In the genomic region with DNA sequence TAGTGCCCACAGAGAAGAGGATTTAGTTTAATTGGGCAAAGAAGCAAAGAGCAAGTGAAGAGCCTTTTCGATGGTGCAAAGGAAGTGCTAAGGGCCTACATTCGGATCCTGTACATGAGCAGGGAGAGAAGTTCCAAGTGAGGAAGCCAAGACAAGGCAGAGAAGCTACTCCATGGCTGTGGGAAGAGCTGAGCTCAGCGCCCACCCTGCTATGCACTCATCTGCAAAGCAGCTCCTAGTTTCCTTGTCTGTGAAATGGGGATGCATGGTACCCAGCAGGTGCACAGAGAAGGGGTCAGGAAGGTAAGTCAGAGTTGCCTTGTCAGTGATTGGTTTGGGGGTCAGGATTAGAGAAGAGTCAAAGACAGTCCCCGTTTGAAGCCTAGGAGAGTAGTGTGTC, we compare ENCODE assay signal across 19 cellular contexts.
DNase-seq lines count a peak whose midpoint lies in the region; ATAC-seq, FAIRE-seq and TF ChIP-seq lines count a peak whose summit lies in the region.
"Had no signal": no experiment of that assay in that cellular context is flagged by ENCODE, and none has a peak within 500 bp of the region (broad histone marks: within the 10 kb centered on the region; RNA-seq: fewer than 3 reads in every experiment).

No MANE protein-coding gene starts in this region.

- H3K4me2 ChIP-seq in A549, result no peak overlapping the region
- H3K4me2 ChIP-seq in GM12878 (ENCODE audit: control insufficient read depth, insufficient read depth), result no peak overlapping the region

- no peaks in the 10 kb centered on the region for H3K9me3 ChIP-seq in A549
- no peaks in the 10 kb centered on the region for H3K9me3 ChIP-seq in GM12878 (replicated peaks; ENCODE audit: control insufficient read depth, insufficient read depth, low read length)
- no peaks in the 10 kb centered on the region for H3K9me3 ChIP-seq in esophagus muscularis mucosa
- no peaks in the 10 kb centered on the region for H3K9me3 ChIP-seq in Caco-2

- H3K4me3 Mint-ChIP-seq in Caco-2 (ENCODE audit: unreplicated experiment), result no peak overlapping the region
- H3K4me3 Mint-ChIP-seq: CD4-positive, alpha-beta memory T cell had no signal

- H3K79me2 ChIP-seq in GM12878 (ENCODE audit: control insufficient read depth, insufficient read depth, low read length), result no peaks in the 10 kb centered on the region

- H3K4me1 ChIP-seq in A549 (no peaks in the 10 kb centered on the region), GM12878 (ENCODE audit: control insufficient read depth, insufficient read depth, low read length) (no peaks in the 10 kb centered on the region), esophagus muscularis mucosa (no peaks in the 10 kb centered on the region), Caco-2 (no peaks in the 10 kb centered on the region)

- BruUV-seq in GM12878 (replicated peaks; lab: Mats Ljungman, UMichigan) (no TSS peak), Caco-2 (replicated peaks; lab: Mats Ljungman, UMichigan) (no TSS peak)

- in situ Hi-C loops in GM12878 (cut with MboI), result no loop called here

- no peaks in the 10 kb centered on the region for H4K20me1 ChIP-seq in GM12878 (ENCODE audit: control insufficient read depth, insufficient read depth)

- SMC1A ChIA-PET in GM12878 (lab: Charles Lee; ENCODE audit: uncharacterized antibody, unreplicated experiment), result no interaction called here

- TF ChIP-seq CTCF in A549 (IDR thresholded peaks at IDR 0.05) (no peak), GM12878 (IDR thresholded peaks at IDR 0.05 in 2 of 3, conservative IDR thresholded peaks at IDR 0.05 in 1 of 3; ENCODE audit: control insufficient read depth in 2 of 3, extremely low read depth in 1 of 3, insufficient read depth in 1 of 3, low read depth in 3 of 3, low read length in 3 of 3) (no peak), esophagus muscularis mucosa (IDR thresholded peaks at IDR 0.05) (no peak), Caco-2 (IDR thresholded peaks at IDR 0.05; ENCODE audit: insufficient read depth in 1 of 2, low read depth in 1 of 2, low read length in 1 of 2, severe bottlenecking in 1 of 2, unreplicated experiment in 1 of 2) (no peak)

- intact Hi-C loops in GM12878 (cut with micrococcal nuclease; ENCODE audit: unreplicated experiment), result no loop called here
- intact Hi-C loops in esophagus muscularis mucosa (cut with DNase I), result no loop called here
- intact Hi-C loops in Caco-2 (cut with micrococcal nuclease; ENCODE audit: unreplicated experiment), result no loop called here

- WGBS in A549 (ENCODE audit: missing lambda C conversion rate), result 91% methylated on average over 4 of the region's 4 CpGs
- 74% methylated on average over 4 of the region's 4 CpGs for WGBS in GM12878 (ENCODE audit: insufficient coverage, insufficient replicate concordance, low lambda C conversion rate, missing lambda C conversion rate)
- 94% methylated on average over 4 of the region's 4 CpGs for WGBS in esophagus muscularis mucosa

- TF ChIP-seq RAD21 in A549 (conservative IDR thresholded peaks at IDR 0.05 in 1 of 2, IDR thresholded peaks at IDR 0.05 in 1 of 2) (no peak), GM12878 (IDR thresholded peaks at IDR 0.05; ENCODE audit: insufficient read depth, low read depth, low read length) (no peak)

- no peaks in the 10 kb centered on the region for H3K36me3 Mint-ChIP-seq in Caco-2 (ENCODE audit: insufficient read depth, unreplicated experiment)

- no peak for FAIRE-seq in A549 (lab: Jason Lieb, UNC)
- no peak for FAIRE-seq in GM12878 (lab: Jason Lieb, UNC)
- FAIRE-seq: G401.6, GM19239, H1 had no signal

- no peaks in the 10 kb centered on the region for H3K9me3 Mint-ChIP-seq in Caco-2 (ENCODE audit: unreplicated experiment)
- H3K9me3 Mint-ChIP-seq: CD4-positive, alpha-beta memory T cell had no signal

- H3K27me3 ChIP-seq in GM12878 (replicated peaks in 1 of 2; ENCODE audit: control insufficient read depth in 2 of 2, insufficient read depth in 2 of 2, low read length in 1 of 2) (no peaks in the 10 kb centered on the region), esophagus muscularis mucosa (no peaks in the 10 kb centered on the region), Caco-2 (replicated peaks; ENCODE audit: control insufficient read depth, insufficient read depth, low read length) (no peaks in the 10 kb centered on the region)

- CTCF ChIA-PET in A549 (lab: Yijun Ruan, JAX) (interaction anchor here (1.1 to 1.2 kb wide), 2 partner anchors 153 to 520 kb away, joined by 3 to 4 read pairs; no protein-coding TSS in a partner anchor), GM12878 (lab: Yijun Ruan, JAX) (no interaction called here), Caco-2 (lab: Charles Lee) (no interaction called here)

- H3K27ac ChIP-seq in A549, result no peak overlapping the region
- no peak overlapping the region for H3K27ac ChIP-seq in GM12878 (ENCODE audit: control insufficient read depth, insufficient read depth)
- no peak overlapping the region for H3K27ac ChIP-seq in esophagus muscularis mucosa (replicated peaks in 1 of 4)
- H3K27ac ChIP-seq in substantia nigra (ENCODE audit: low read depth, low read length, poor library complexity, severe bottlenecking), result peak overlapping the region; percentile 72
- H3K27ac ChIP-seq: GM23248 had no signal

- POLR2A ChIA-PET in A549 (lab: Yijun Ruan, JAX), result no interaction called here
- POLR2A ChIA-PET in GM12878 (lab: Charles Lee), result no interaction called here
- POLR2A ChIA-PET in Caco-2 (lab: Charles Lee), result no interaction called here

- no peak overlapping the region for H3K9ac ChIP-seq in GM12878 (ENCODE audit: control insufficient read depth, insufficient read depth, low read length)
- H3K9ac ChIP-seq: GM23248 had no signal

- RAD21 ChIA-PET in GM12878 (lab: Charles Lee; ENCODE audit: unreplicated experiment), result interaction anchor here (0.9 to 1.0 kb wide), 2 partner anchors 13 to 185 kb away, joined by 3 read pairs; no protein-coding TSS in a partner anchor

- no peaks in the 10 kb centered on the region for H3K27me3 Mint-ChIP-seq in Caco-2 (ENCODE audit: insufficient read depth, unreplicated experiment)
- H3K27me3 Mint-ChIP-seq: CD4-positive, alpha-beta memory T cell had no signal

- H3K36me3 ChIP-seq in GM12878 (ENCODE audit: control insufficient read depth in 2 of 2, insufficient read depth in 2 of 2, low read length in 1 of 2), result peaks cover 0 to 4% of the 10 kb centered on the region in 2 experiments; a peak in 1 of 4 replicates
- H3K36me3 ChIP-seq in esophagus muscularis mucosa, result peaks cover 0 to 43% (median 22%) of the 10 kb centered on the region in 4 donors
- H3K36me3 ChIP-seq in Caco-2 (ENCODE audit: control insufficient read depth, insufficient read depth, low read length), result no peaks in the 10 kb centered on the region

- no peak overlapping the region for H2AFZ ChIP-seq in GM12878 (ENCODE audit: control insufficient read depth, low read depth, low read length)
- H2AFZ ChIP-seq: GM23248 had no signal

- H3K4me1 Mint-ChIP-seq in Caco-2 (ENCODE audit: low read depth, unreplicated experiment), result no peaks in the 10 kb centered on the region

- no peak overlapping the region for H3K27ac Mint-ChIP-seq in Caco-2 (ENCODE audit: unreplicated experiment)
- H3K27ac Mint-ChIP-seq: CD4-positive, alpha-beta memory T cell had no signal

- no peak; a peak in 1 of 6 replicates for ATAC-seq in A549
- ATAC-seq in GM12878, result no peak

- no peak for TF ChIP-seq POLR2A in A549 (IDR thresholded peaks at IDR 0.05; ENCODE audit: low read length)
- TF ChIP-seq POLR2A in GM12878 (IDR thresholded peaks at IDR 0.05; ENCODE audit: low read depth, low read length), result 0 out of 2 replicates have a peak, but pooled peaks have one; percentile 14
- no peak for TF ChIP-seq POLR2A in esophagus muscularis mucosa (IDR thresholded peaks at IDR 0.05; ENCODE audit: low read depth)

- DNase-seq in A549 (ENCODE audit: low read depth in 1 of 2, low spot score in 1 of 2) (no peak), GM12878 (ENCODE audit: low read depth, low spot score) (no peak), esophagus muscularis mucosa (ENCODE audit: extremely low spot score) (peak; percentile 77), substantia nigra (lab: John Stamatoyannopoulos, UW) (no peak), Caco-2 (no peak), NCI-H82 treated with DMSO at 0.1 percent for 48 hours (lab: John Stamatoyannopoulos, UW; ENCODE audit: unreplicated experiment) (no peak)
- DNase-seq in stimulated activated CD4-positive, alpha-beta T cell treated with anti-CD3 and anti-CD28 coated beads, Interleukin-4, amount 100 ng/mL, for 1 hour, result no peak
- DNase-seq: 8988T; C1 segment of cervical spinal cord; CD4-positive, alpha-beta memory T cell; COR-L47; DMS153; DND-41; GM23248; H7; HCEC 1CT had no signal

- no peak for TF ChIP-seq EP300 in A549 (IDR thresholded peaks at IDR 0.05)
- TF ChIP-seq EP300 in GM12878 (IDR thresholded peaks at IDR 0.05; ENCODE audit: borderline replicate concordance in 1 of 2, control insufficient read depth in 1 of 2, low read depth in 2 of 2, low read length in 2 of 2), result no peak
- TF ChIP-seq EP300 in esophagus muscularis mucosa (IDR thresholded peaks at IDR 0.05), result no peak

- H3K4me3 ChIP-seq in A549 (no peak overlapping the region), GM12878 (no peak overlapping the region), esophagus muscularis mucosa (no peak overlapping the region), Caco-2 (ENCODE audit: low read depth, low read length) (no peak overlapping the region)
- H3K4me3 ChIP-seq: GM23248 had no signal

TF ChIP-seq in A549, 52 proteins besides CTCF, POLR2A, EP300 and RAD21:
- TF ChIP-seq ZC3H11A (IDR thresholded peaks at IDR 0.05) (no peak), TFCP2L1 (CRISPR knock-in tag; IDR thresholded peaks at IDR 0.05) (peak; percentile 55; the same call in 1 of the 2 replicates), ESRRA (IDR thresholded peaks at IDR 0.05; ENCODE audit: borderline replicate concordance, low read length) (no peak), CHD4 (IDR thresholded peaks at IDR 0.05; ENCODE audit: borderline replicate concordance) (no peak), RCOR1 (IDR thresholded peaks at IDR 0.05; ENCODE audit: low read depth, low read length) (no peak)
TF ChIP-seq in A549: peak in this region for 1.

TF ChIP-seq in GM12878, 131 proteins besides CTCF, POLR2A, EP300 and RAD21 (continues in another document):
- no peak for TF ChIP-seq SREBF2 (IDR thresholded peaks at IDR 0.05; ENCODE audit: low read length)
- TF ChIP-seq SIN3A (IDR thresholded peaks at IDR 0.05; ENCODE audit: low read depth, low read length), result no peak
- TF ChIP-seq POLR2AphosphoS5 (IDR thresholded peaks at IDR 0.05; ENCODE audit: low read length), result peak; percentile 25; the same call in 1 of the 2 replicates

Comparison
In these comparisons a context has a peak if more than half of its experiments do, and no peak if none do; other contexts are left out.
1. Of the 24 proteins assayed by ChIP-seq in both GM12878 and A549: peak only in GM12878: POLR2A; only in A549: none; in both: none; in neither: 23.